22 cellular contexts compared by ENCODE assay signal in genomic region chr3:15654891-15655290, GRCh38.
"Had no signal": no experiment of that assay in that cellular context is flagged by ENCODE, and none has a peak within 500 bp of the region (broad histone marks: within the 10 kb centered on the region; RNA-seq: fewer than 3 reads in every experiment).

No MANE protein-coding gene starts in this region.

- H3K27ac ChIP-seq: esophagus squamous epithelium, foreskin keratinocyte, heart right ventricle, neutrophil, prostate gland, right lobe of liver, suprapubic skin, upper lobe of right lung had no signal

- H3K9me3 ChIP-seq: prostate gland had no signal

- DNase-seq: activated effector memory CD4-positive, alpha-beta T cell treated with anti-CD3 and anti-CD28 coated beads, Interleukin-2, amount 50 U/mL, for 16 hours; activated T-cell treated with anti-CD3 and anti-CD28 coated beads, Interleukin-2, amount 50 U/mL, for 1 hour; amniotic stem cell; cerebellar nuclear complex; dermis blood vessel endothelial cell; esophagus squamous epithelium; foreskin keratinocyte; heart right ventricle; right lobe of liver; stimulated activated CD4-positive, alpha-beta T cell treated with anti-CD3 and anti-CD28 coated beads, Interleukin-2, amount 100 ng/mL, for 24 hours; stimulated activated naive B cell treated with anti-CD40 and anti-IgM and Interleukin-4, amounts not matched to agents 10 μg/mL and 1 μg/mL and 100 μg/mL, for 72 hours; T-helper 2 cell; upper lobe of right lung had no signal

- ATAC-seq: activated CD4-positive, CD25-positive, alpha-beta regulatory T cell treated with anti-CD3 and anti-CD28 coated beads, Interleukin-2, amount 50 U/mL, for 24 hours; activated naive CD4-positive, alpha-beta T cell treated with anti-CD3 and anti-CD28 coated beads, Interleukin-2, amount 50 U/mL, for 72 hours; foreskin keratinocyte; heart right ventricle; right lobe of liver; upper lobe of right lung had no signal

- FAIRE-seq: endometrium, TTC549 had no signal

- H3K4me3 ChIP-seq: esophagus squamous epithelium, heart right ventricle, prostate gland, right lobe of liver, suprapubic skin, upper lobe of right lung had no signal

- H3K36me3 ChIP-seq: esophagus squamous epithelium, heart right ventricle, neutrophil, prostate gland, right lobe of liver, suprapubic skin, upper lobe of right lung had no signal

- H3K4me3 Mint-ChIP-seq: brain; mesothelial cell of epicardium; stimulated activated naive B cell treated with anti-CD40 and anti-IgM and Interleukin-4, amounts not matched to agents 10 μg/mL and 1 μg/mL and 100 μg/mL, for 72 hours had no signal

- H3K27me3 ChIP-seq: esophagus squamous epithelium, foreskin keratinocyte, heart right ventricle, right lobe of liver, suprapubic skin, upper lobe of right lung had no signal

- H3K27ac Mint-ChIP-seq: activated naive CD4-positive, alpha-beta T cell treated with anti-CD3 and anti-CD28 coated beads, Interleukin-2, amount 50 U/mL, for 72 hours; mesothelial cell of epicardium; stimulated activated naive B cell treated with anti-CD40 and anti-IgM and Interleukin-4, amounts not matched to agents 10 μg/mL and 1 μg/mL and 100 μg/mL, for 72 hours had no signal

- H3K4me1 ChIP-seq: esophagus squamous epithelium, foreskin keratinocyte, heart right ventricle, prostate gland, right lobe of liver, suprapubic skin, upper lobe of right lung had no signal
